8 cellular contexts compared by ENCODE assay signal in the genomic region with DNA sequence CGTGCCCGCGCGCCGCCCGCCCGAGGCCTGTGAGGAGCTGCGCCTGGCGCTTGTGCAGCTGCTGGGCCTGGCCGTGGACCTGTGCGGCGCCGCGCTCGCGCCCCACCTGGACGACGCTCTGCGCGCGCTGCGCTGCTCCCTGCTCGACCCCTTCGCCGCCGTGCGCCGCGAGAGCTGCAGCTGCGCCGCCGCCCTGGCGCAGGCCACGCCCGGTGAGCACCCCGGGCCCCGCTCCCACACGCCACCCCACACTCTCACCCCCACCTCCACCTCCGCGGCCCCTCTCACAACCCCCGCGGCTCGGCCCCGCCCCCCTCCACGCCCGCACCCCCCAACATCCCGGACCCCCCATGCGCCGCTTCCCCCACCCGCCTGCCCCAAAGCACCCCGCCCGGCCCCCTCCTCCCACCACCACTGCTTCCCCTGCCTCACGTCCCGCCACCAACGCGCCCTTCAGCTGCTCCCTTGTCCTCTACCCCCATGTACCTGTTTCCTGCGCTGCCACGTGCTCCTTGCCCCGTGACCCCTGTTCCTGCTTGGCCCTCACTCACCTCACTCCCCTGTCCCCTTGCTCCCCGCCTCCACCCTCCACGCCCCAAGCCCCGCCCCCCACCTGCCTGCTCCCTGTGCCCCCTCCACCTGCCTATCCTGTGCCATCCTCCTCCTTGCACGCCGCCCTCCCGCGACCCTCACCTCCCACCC. TPM values are rescaled to one million over a fixed set of nuclear protein-coding genes. Genes with fewer than 3 reads are reported as not detected.
DNase-seq lines count a peak whose midpoint lies in the region; ATAC-seq, FAIRE-seq and TF ChIP-seq lines count a peak whose summit lies in the region.

PRKAR1B (minus strand) TSS at position 178 of the 702 bp plus-strand sequence. CDS start 15,776 bp downstream, outside the sequence.

- H3K36me3 Mint-ChIP-seq in activated B cell treated with CpG ODN at 0.5 μM for 24 hours (ENCODE audit: low read depth): peaks cover 29% of the 10 kb centered on the region
- no peaks in the 10 kb centered on the region for H3K36me3 Mint-ChIP-seq in effector memory CD8-positive, alpha-beta T cell (ENCODE audit: insufficient read depth)
- H3K36me3 Mint-ChIP-seq in stimulated activated naive CD8-positive, alpha-beta T cell treated with anti-CD3 and anti-CD28 coated beads, Interleukin-15, Interleukin-2, amounts not matched to agents 100 ng/mL and 50 ng/mL, for 24 hours (ENCODE audit: low read depth): peaks cover 44% of the 10 kb centered on the region

- peak; percentile 36 for ATAC-seq in GM21447 (IDR thresholded peaks at IDR 0.05; ENCODE audit: unreplicated experiment)
- ATAC-seq in activated B cell treated with CpG ODN at 0.5 μM for 24 hours (ENCODE audit: low read depth): peak; percentile 49
- ATAC-seq in effector memory CD8-positive, alpha-beta T cell (replicated peaks): peak; percentile 31

- intact Hi-C loops in activated B cell treated with CpG ODN at 0.5 μM for 24 hours (cut with micrococcal nuclease): loop anchor here (2.0 to 5.0 kb wide), 4 partner anchors 86 to 405 kb away; partner anchors contain the start of gene GET4

- peaks cover 14% of the 10 kb centered on the region for H3K4me1 ChIP-seq in mononuclear cell (ENCODE audit: insufficient read depth, low read length)

- H3K4me3 ChIP-seq in mononuclear cell (ENCODE audit: low read length): peak within 1 kb of the TSS; percentile 70

- CTCF ChIA-PET in activated B cell treated with CpG ODN at 0.5 μM for 24 hours (lab: Charles Lee): no interaction called here

- peaks cover 22% of the 10 kb centered on the region for H3K4me1 Mint-ChIP-seq in activated B cell treated with CpG ODN at 0.5 μM for 24 hours
- H3K4me1 Mint-ChIP-seq in effector memory CD8-positive, alpha-beta T cell (ENCODE audit: low read depth in 2 of 2): peaks cover 15 to 16% of the 10 kb centered on the region in 2 donors
- peaks cover 30% of the 10 kb centered on the region for H3K4me1 Mint-ChIP-seq in stimulated activated naive CD8-positive, alpha-beta T cell treated with anti-CD3 and anti-CD28 coated beads, Interleukin-15, Interleukin-2, amounts not matched to agents 100 ng/mL and 50 ng/mL, for 24 hours (ENCODE audit: low read depth)

- FAIRE-seq in HTR-8/SVneo (lab: Jason Lieb, UNC): peak; percentile 69

- H3K27me3 ChIP-seq in mononuclear cell (ENCODE audit: insufficient read depth, low read length): no peaks in the 10 kb centered on the region

- peak; percentile 25 for DNase-seq in EH (ENCODE audit: low read depth)
- DNase-seq in HTR-8/SVneo (ENCODE audit: insufficient read length, low spot score): no peak
- DNase-seq in activated B cell treated with CpG ODN at 0.5 μM for 24 hours: peak; percentile 36
- DNase-seq in effector memory CD8-positive, alpha-beta T cell: no peak
- no peak for DNase-seq in Ammon's horn (ENCODE audit: low spot score)

- H3K27me3 Mint-ChIP-seq in activated B cell treated with CpG ODN at 0.5 μM for 24 hours: no peaks in the 10 kb centered on the region
- no peaks in the 10 kb centered on the region for H3K27me3 Mint-ChIP-seq in effector memory CD8-positive, alpha-beta T cell
- no peaks in the 10 kb centered on the region for H3K27me3 Mint-ChIP-seq in stimulated activated naive CD8-positive, alpha-beta T cell treated with anti-CD3 and anti-CD28 coated beads, Interleukin-15, Interleukin-2, amounts not matched to agents 100 ng/mL and 50 ng/mL, for 24 hours

- H3K9me3 ChIP-seq in mononuclear cell (ENCODE audit: low read depth, low read length): no peaks in the 10 kb centered on the region

- H3K9me3 Mint-ChIP-seq in activated B cell treated with CpG ODN at 0.5 μM for 24 hours: no peaks in the 10 kb centered on the region
- no peaks in the 10 kb centered on the region for H3K9me3 Mint-ChIP-seq in effector memory CD8-positive, alpha-beta T cell
- no peaks in the 10 kb centered on the region for H3K9me3 Mint-ChIP-seq in stimulated activated naive CD8-positive, alpha-beta T cell treated with anti-CD3 and anti-CD28 coated beads, Interleukin-15, Interleukin-2, amounts not matched to agents 100 ng/mL and 50 ng/mL, for 24 hours

- POLR2A ChIA-PET in activated B cell treated with CpG ODN at 0.5 μM for 24 hours (lab: Charles Lee): interaction anchor here (0.6 to 2.0 kb wide), 5 partner anchors 24 to 750 kb away, joined by 3 to 6 read pairs (median 4); no protein-coding TSS in a partner anchor

- H3K4me3 Mint-ChIP-seq in activated B cell treated with CpG ODN at 0.5 μM for 24 hours: peak within 1 kb of the TSS; percentile 83
- peak within 1 kb of the TSS; percentile 84 to 86 for H3K4me3 Mint-ChIP-seq in effector memory CD8-positive, alpha-beta T cell
- H3K4me3 Mint-ChIP-seq in stimulated activated naive CD8-positive, alpha-beta T cell treated with anti-CD3 and anti-CD28 coated beads, Interleukin-15, Interleukin-2, amounts not matched to agents 100 ng/mL and 50 ng/mL, for 24 hours: peak within 1 kb of the TSS; percentile 87

- peak within 1 kb of the TSS; percentile 65 for H3K27ac Mint-ChIP-seq in activated B cell treated with CpG ODN at 0.5 μM for 24 hours
- peak within 1 kb of the TSS; percentile 24 to 38 for H3K27ac Mint-ChIP-seq in effector memory CD8-positive, alpha-beta T cell
- peak within 1 kb of the TSS; percentile 89 for H3K27ac Mint-ChIP-seq in stimulated activated naive CD8-positive, alpha-beta T cell treated with anti-CD3 and anti-CD28 coated beads, Interleukin-15, Interleukin-2, amounts not matched to agents 100 ng/mL and 50 ng/mL, for 24 hours

- TF ChIP-seq CTCF in activated B cell treated with CpG ODN at 0.5 μM for 24 hours (IDR thresholded peaks at IDR 0.05): no peak

RNA-seq across cellular contexts. Expression of gene PRKAR1B, which starts in this region (rescaled TPM):
- total RNA-seq in activated B cell treated with CpG ODN at 0.5 μM for 24 hours (17.2 and 17.5 TPM in 2 replicates), mononuclear cell (9.4 TPM)

Comparison
In these comparisons a context has a peak if more than half of its experiments do, and no peak if none do; other contexts are left out.
1. DNase-seq: peak in EH (single experiment) and activated B cell treated with CpG ODN at 0.5 μM for 24 hours (single experiment); none in HTR-8/SVneo (single experiment), effector memory CD8-positive, alpha-beta T cell (0 of 3) and Ammon's horn (single experiment).
2. H3K27ac Mint-ChIP-seq: peak in every context shown above with its lines; median percentile 89 in stimulated activated naive CD8-positive, alpha-beta T cell treated with anti-CD3 and anti-CD28 coated beads, Interleukin-15, Interleukin-2, amounts not matched to agents 100 ng/mL and 50 ng/mL, for 24 hours; 65 in activated B cell treated with CpG ODN at 0.5 μM for 24 hours; 31 in effector memory CD8-positive, alpha-beta T cell.
3. Peak in every context shown above with its lines, with median percentiles within 50 percentile points of each other: ATAC-seq and H3K4me3 Mint-ChIP-seq.